ENCODE assay signal across 8 cellular contexts in the genomic region with DNA sequence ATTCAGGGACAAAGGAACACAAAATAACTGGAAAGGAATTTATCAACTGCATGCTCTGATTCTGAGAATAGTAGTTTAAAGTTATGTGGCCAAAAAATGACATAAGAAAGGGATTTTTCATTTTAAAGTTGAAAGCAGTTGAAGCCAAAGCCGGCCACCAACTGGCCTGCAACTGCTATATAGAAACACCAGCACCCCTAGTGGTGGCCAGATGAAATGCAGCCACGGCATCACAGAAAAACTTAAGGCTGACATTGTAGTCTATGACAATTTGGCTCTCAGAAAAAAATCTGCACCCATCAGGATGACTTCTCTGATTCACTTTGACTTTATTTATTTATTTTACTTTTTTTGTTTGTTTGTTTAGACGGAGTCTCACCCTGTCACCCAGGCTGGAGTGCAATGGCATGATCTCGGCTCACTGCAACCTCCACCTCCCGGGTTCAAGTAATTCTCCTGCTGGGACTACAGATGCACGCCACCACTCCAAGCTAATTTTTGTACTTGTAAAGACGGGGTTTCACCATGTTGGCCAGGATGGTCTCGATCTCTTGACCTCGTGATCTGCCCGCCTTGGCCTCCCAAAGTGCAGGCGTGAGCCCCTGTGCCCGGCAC. TPM values are rescaled to one million over a fixed set of nuclear protein-coding genes. Genes with fewer than 3 reads are reported as not detected.
DNase-seq lines count a peak whose midpoint lies in the region; ATAC-seq and TF ChIP-seq lines count a peak whose summit lies in the region.

No MANE protein-coding gene starts in this region.

- no peak for TF ChIP-seq POLR2A in GM18505 (IDR thresholded peaks at IDR 0.05; ENCODE audit: borderline replicate concordance, extremely low read depth, insufficient read depth, insufficient read length)

- peak; percentile 80 for ATAC-seq in GM18505 (IDR thresholded peaks at IDR 0.05; ENCODE audit: unreplicated experiment)
- ATAC-seq in HG03064 (IDR thresholded peaks at IDR 0.05; ENCODE audit: low read depth, unreplicated experiment): peak; percentile 72

- no peaks in the 10 kb centered on the region for H3K27me3 ChIP-seq in dorsolateral prefrontal cortex

- peak; percentile 74 to 100 (median 91) for TF ChIP-seq CTCF in dorsolateral prefrontal cortex (IDR thresholded peaks at IDR 0.05 in 54 of 56, conservative IDR thresholded peaks at IDR 0.05 in 2 of 56; ENCODE audit: low read depth in 1 of 56, partially characterized antibody in 56 of 56)

- intact Hi-C loops in dorsolateral prefrontal cortex (cut with DNase I): no loop called here

- DNase-seq in AG08396 (ENCODE audit: low spot score): peak; percentile 71
- DNase-seq in NCI-H446 (lab: John Stamatoyannopoulos, UW): peak; percentile 30 to 69
- DNase-seq in activated CD4-positive, alpha-beta T cell treated with anti-CD3 and anti-CD28 coated beads, Interleukin-2, amount 50 U/mL, for 1 hour: peak; percentile 49
- DNase-seq in dorsolateral prefrontal cortex: peak; percentile 48 to 80 (median 73)
- peak; percentile 63 to 80 for DNase-seq in lung microvascular endothelial cell (ENCODE audit: low read depth in 2 of 2)
- DNase-seq in stimulated activated CD8-positive, alpha-beta memory T cell treated with anti-CD3 and anti-CD28 coated beads, Interleukin-15, amount 100 ng/mL, for 48 hours (ENCODE audit: low read depth in 2 of 2): peak; percentile 19 to 27

- H3K27ac ChIP-seq in dorsolateral prefrontal cortex: no peak overlapping the region

- H3K4me3 ChIP-seq in dorsolateral prefrontal cortex: no peak overlapping the region

RNA-seq across cellular contexts. Expression of a gene that starts 59.2 kb away (rescaled TPM):
- total RNA-seq in dorsolateral prefrontal cortex: 1 to 10 TPM; 1.5 to 8.0 (median 4.5) TPM
- total RNA-seq in lung microvascular endothelial cell: 22.8 and 62.1 TPM in 2 replicates

Comparison
In these comparisons a context has a peak if more than half of its experiments do, and no peak if none do; other contexts are left out.
1. DNase-seq: peak in every context shown above with its lines; median percentile 73 in dorsolateral prefrontal cortex; 72 in lung microvascular endothelial cell; 71 in AG08396; 50 in NCI-H446; 49 in activated CD4-positive, alpha-beta T cell treated with anti-CD3 and anti-CD28 coated beads, Interleukin-2, amount 50 U/mL, for 1 hour; 23 in stimulated activated CD8-positive, alpha-beta memory T cell treated with anti-CD3 and anti-CD28 coated beads, Interleukin-15, amount 100 ng/mL, for 48 hours.